In genomic region chr16:48340054-48340453, GRCh38 we compare ENCODE assay signal across 19 cellular contexts.
"Had no signal": no experiment of that assay in that cellular context is flagged by ENCODE, and none has a peak within 500 bp of the region (broad histone marks: within the 10 kb centered on the region; RNA-seq: fewer than 3 reads in every experiment).

No MANE protein-coding gene starts in this region.

- H3K27me3 ChIP-seq: body of pancreas, gastrocnemius medialis, heart right ventricle, sigmoid colon, stomach had no signal

- H3K9me3 ChIP-seq: body of pancreas, gastrocnemius medialis, heart right ventricle, left ventricle myocardium inferior, psoas muscle, sigmoid colon, stomach, thoracic aorta had no signal

- H3K27ac ChIP-seq: body of pancreas, epithelial cell of prostate, gastrocnemius medialis, heart right ventricle, left ventricle myocardium inferior, psoas muscle, sigmoid colon, stomach, thoracic aorta had no signal

- H3K27me3 Mint-ChIP-seq: memory B cell had no signal

- H3K4me3 Mint-ChIP-seq: memory B cell, nephron had no signal

- H3K4me1 Mint-ChIP-seq: nephron had no signal

- H3K9me3 Mint-ChIP-seq: memory B cell, nephron had no signal

- DNase-seq: activated CD4-positive, alpha-beta T cell treated with anti-CD3 and anti-CD28 coated beads for 48 hours; amniotic stem cell; body of pancreas; central memory CD4-positive, alpha-beta T cell; cortex of kidney; effector CD8-positive, alpha-beta T cell; gastrocnemius medialis; heart right ventricle; kidney; left ventricle myocardium inferior; psoas muscle; SHP77 treated with DMSO at 0.1 percent for 48 hours; sigmoid colon; stimulated activated CD4-positive, alpha-beta T cell treated with anti-CD3 and anti-CD28 coated beads, Interleukin-2, amount 100 ng/mL, for 24 hours; stomach had no signal

- ATAC-seq: body of pancreas, gastrocnemius medialis, heart right ventricle, psoas muscle had no signal

- H3K27ac Mint-ChIP-seq: nephron had no signal
